ENCODE assay signal across 11 cellular contexts in the genomic region with DNA sequence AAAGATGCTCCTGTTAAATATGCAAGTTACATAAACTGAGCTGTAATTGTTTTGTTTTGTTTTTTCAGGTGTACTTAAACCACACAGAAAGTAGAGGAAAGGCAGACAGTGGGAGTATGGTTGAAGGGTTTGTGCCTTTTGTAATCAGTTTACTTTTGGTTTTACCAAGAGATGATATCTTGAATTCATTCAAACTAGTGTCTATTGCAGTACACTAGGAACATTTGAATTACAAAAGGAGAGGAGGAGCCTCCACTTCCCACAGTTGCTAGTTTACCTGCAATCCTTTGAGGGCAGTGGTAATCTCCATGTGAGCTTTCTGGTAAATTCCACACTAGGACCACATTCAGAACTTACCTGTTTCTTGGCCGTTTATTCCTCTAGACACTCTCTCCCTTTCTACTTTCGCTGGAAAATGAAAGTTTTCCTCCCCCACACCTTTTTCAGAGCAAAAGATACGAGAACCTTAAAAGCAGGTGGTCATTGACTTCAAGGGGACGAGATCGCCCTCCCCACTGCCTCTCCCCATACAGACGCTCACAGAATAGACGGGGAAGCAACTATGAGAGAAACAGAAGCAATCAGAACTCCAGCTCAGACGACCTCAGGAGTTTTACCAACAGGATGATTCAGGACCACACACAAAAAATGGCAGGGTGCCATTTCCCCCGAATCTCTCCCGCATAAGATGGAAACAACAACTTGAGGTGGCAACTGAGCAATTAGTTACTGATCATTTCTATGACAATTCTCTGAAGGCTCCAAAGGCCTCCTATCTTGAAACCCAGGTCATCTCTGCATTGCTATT. TPM values are rescaled to one million over a fixed set of nuclear protein-coding genes. Genes with fewer than 3 reads are reported as not detected.
A peak's percentile ranks its signal among the peaks of the same experiment; 100 is the strongest.
DNase-seq lines count a peak whose midpoint lies in the region; ATAC-seq and TF ChIP-seq lines count a peak whose summit lies in the region.
"Had no signal": no experiment of that assay in that cellular context is flagged by ENCODE, and none has a peak within 500 bp of the region (broad histone marks: within the 10 kb centered on the region; RNA-seq: fewer than 3 reads in every experiment).

No MANE protein-coding gene starts in this region.

- no peak for TF ChIP-seq POLR2A in IMR-90 (IDR thresholded peaks at IDR 0.05; ENCODE audit: low read depth, low read length)

- H3K4me3 ChIP-seq in IMR-90 (ENCODE audit: insufficient read depth, low read depth, low read length) (no peak overlapping the region), choroid plexus epithelial cell (ENCODE audit: low read depth, low read length) (no peak overlapping the region)

- no peaks in the 10 kb centered on the region for H3K36me3 Mint-ChIP-seq in nephron (ENCODE audit: low read depth)
- no peaks in the 10 kb centered on the region for H3K36me3 Mint-ChIP-seq in CD4-positive, alpha-beta T cell (ENCODE audit: low read depth)

- ATAC-seq in IMR-90 (ENCODE audit: low read depth) (no peak), GM19324 (IDR thresholded peaks at IDR 0.05; ENCODE audit: low FRiP score, unreplicated experiment) (no peak)
- no peak for ATAC-seq in CD4-positive, alpha-beta T cell (ENCODE audit: poor library complexity)

- no peak overlapping the region for H3K4ac ChIP-seq in IMR-90 (ENCODE audit: low read depth, low read length)

- no peak overlapping the region for H3K56ac ChIP-seq in IMR-90 (ENCODE audit: extremely low read depth, insufficient read depth, low read length)

- H3K4me3 Mint-ChIP-seq in nephron: peak overlapping the region; percentile 53 to 79 (median 74)
- no peak overlapping the region for H3K4me3 Mint-ChIP-seq in CD4-positive, alpha-beta T cell
- H3K4me3 Mint-ChIP-seq: neural crest cell had no signal

- no peak overlapping the region for H3K9ac ChIP-seq in IMR-90 (ENCODE audit: low read depth, low read length)

- no peak overlapping the region for H2AK9ac ChIP-seq in IMR-90 (replicated peaks; ENCODE audit: low read depth, low read length, poor library complexity)

- peak overlapping the region; percentile 50 for H3K4me2 ChIP-seq in IMR-90 (ENCODE audit: low read depth, low read length)

- POLR2A ChIA-PET in IMR-90 (lab: Charles Lee; ENCODE audit: unreplicated experiment): no interaction called here
- POLR2A ChIA-PET in CD4-positive, alpha-beta T cell (lab: Charles Lee): no interaction called here

- in situ Hi-C loops in IMR-90 (cut with MboI; ENCODE audit: low sequenced_read_pairs): no loop called here

- no peak overlapping the region for H2BK120ac ChIP-seq in IMR-90 (ENCODE audit: low read depth, low read length)

- H4K91ac ChIP-seq in IMR-90 (ENCODE audit: insufficient read depth, low read depth, low read length): no peak overlapping the region

- no peak overlapping the region for H2BK20ac ChIP-seq in IMR-90 (ENCODE audit: low read depth, low read length)

- no peaks in the 10 kb centered on the region for H3K9me3 ChIP-seq in IMR-90 (ENCODE audit: control insufficient read depth, insufficient read depth, low read length)
- no peaks in the 10 kb centered on the region for H3K9me3 ChIP-seq in CD4-positive, alpha-beta T cell (ENCODE audit: control insufficient read depth, low read length)

- H3K4me1 Mint-ChIP-seq in nephron: peaks cover 35% of the 10 kb centered on the region
- peaks cover 14% of the 10 kb centered on the region for H3K4me1 Mint-ChIP-seq in CD4-positive, alpha-beta T cell (ENCODE audit: low read depth)

- no CpG with 5 or more reads among the region's 10 CpGs for WGBS in IMR-90 (ENCODE audit: extremely low coverage in 2 of 2, insufficient read length in 1 of 2), 2 experiments

- H2BK5ac ChIP-seq in IMR-90 (ENCODE audit: low read depth, low read length, poor library complexity, severe bottlenecking): no peak overlapping the region

- H2BK15ac ChIP-seq in IMR-90 (ENCODE audit: low read depth, low read length): no peak overlapping the region

- BruUV-seq in IMR-90 (replicated peaks; lab: Mats Ljungman, UMichigan): no TSS peak

- no peak overlapping the region for H2AK5ac ChIP-seq in IMR-90 (ENCODE audit: low read depth, low read length)

- H3K27me3 ChIP-seq in IMR-90 (ENCODE audit: control insufficient read depth, insufficient read depth, low read length): no peaks in the 10 kb centered on the region; the same call in none of the 2 replicates
- H3K27me3 ChIP-seq in CD4-positive, alpha-beta T cell (ENCODE audit: control insufficient read depth, insufficient read depth, low read length): peaks cover 16% of the 10 kb centered on the region

- no peak overlapping the region for H4K8ac ChIP-seq in IMR-90 (ENCODE audit: low read depth in 2 of 2, low read length in 2 of 2)

- no peak overlapping the region for H2AFZ ChIP-seq in IMR-90 (replicated peaks; ENCODE audit: low read length, poor library complexity)

- CTCF ChIA-PET in IMR-90 (lab: Yijun Ruan, JAX): interaction anchor here (0.6 to 0.7 kb wide), 4 partner anchors 300 to 1595 kb away, joined by 3 to 4 read pairs (median 4); no protein-coding TSS in a partner anchor
- CTCF ChIA-PET in CD4-positive, alpha-beta T cell (lab: Charles Lee): no interaction called here

- TF ChIP-seq CTCF in IMR-90 (conservative IDR thresholded peaks at IDR 0.05; ENCODE audit: low read depth, low read length) (no peak), choroid plexus epithelial cell (conservative IDR thresholded peaks at IDR 0.05; ENCODE audit: low read depth, low read length) (no peak), nephron (IDR thresholded peaks at IDR 0.05; ENCODE audit: unreplicated experiment in 3 of 3) (no peak)
- TF ChIP-seq CTCF in CD4-positive, alpha-beta T cell (IDR thresholded peaks at IDR 0.05): no peak

- H3K27ac Mint-ChIP-seq in nephron: peak overlapping the region; percentile 39 to 80 (median 76)
- no peak overlapping the region for H3K27ac Mint-ChIP-seq in CD4-positive, alpha-beta T cell

- H4K5ac ChIP-seq in IMR-90 (ENCODE audit: low read depth, low read length): no peak overlapping the region

- no peaks in the 10 kb centered on the region for H3K9me3 Mint-ChIP-seq in nephron
- no peaks in the 10 kb centered on the region for H3K9me3 Mint-ChIP-seq in CD4-positive, alpha-beta T cell
- H3K9me3 Mint-ChIP-seq: neural crest cell had no signal

- dilution Hi-C loops in IMR-90 (cut with HindIII; ENCODE audit: low sequenced_read_pairs, unreplicated experiment): no loop called here

- H3K27me3 Mint-ChIP-seq in nephron (ENCODE audit: low read depth): peaks cover 60% of the 10 kb centered on the region
- H3K27me3 Mint-ChIP-seq in CD4-positive, alpha-beta T cell: peaks cover 43% of the 10 kb centered on the region

- no peak for TF ChIP-seq RAD21 in IMR-90 (IDR thresholded peaks at IDR 0.05; ENCODE audit: low read length)

- H4K20me1 ChIP-seq in IMR-90 (ENCODE audit: insufficient read depth, low read length): no peaks in the 10 kb centered on the region

- peaks cover 12% of the 10 kb centered on the region for H3K4me1 ChIP-seq in IMR-90 (ENCODE audit: control insufficient read depth, insufficient read depth, low read length)

- no peak overlapping the region for H3K18ac ChIP-seq in IMR-90 (ENCODE audit: low read depth, low read length)

- 0 out of 2 replicates have a peak, but pooled peaks cover 5% of the 10 kb centered on the region for H3K9me1 ChIP-seq in IMR-90 (ENCODE audit: insufficient read depth, low read length)

- no peaks in the 10 kb centered on the region for H3K36me3 ChIP-seq in IMR-90 (ENCODE audit: control insufficient read depth, insufficient read depth, low read length)

- H3K27ac ChIP-seq in IMR-90 (ENCODE audit: insufficient read depth, low read length): no peak overlapping the region
- H3K27ac ChIP-seq in CD4-positive, alpha-beta T cell (ENCODE audit: low read depth, low read length): no peak overlapping the region

- intact Hi-C loops in IMR-90 (cut with micrococcal nuclease): loop anchor here (5.0 kb wide), 1 partner anchor 304 kb away; no protein-coding TSS in a partner anchor
- intact Hi-C loops in CD4-positive, alpha-beta T cell (cut with DNase I, micrococcal nuclease): no loop called here

- H3K79me1 ChIP-seq in IMR-90 (ENCODE audit: low read depth in 1 of 2, low read length in 2 of 2): no peaks in the 10 kb centered on the region

- DNase-seq in ELR (ENCODE audit: low read depth) (peak; percentile 42), IMR-90 (peak; percentile 29), choroid plexus epithelial cell (ENCODE audit: low read depth) (peak; percentile 33), dermis blood vessel endothelial cell (no peak), NCI-H2107 (lab: John Stamatoyannopoulos, UW) (no peak)
- no peak for DNase-seq in CD4-positive, alpha-beta T cell
- DNase-seq: activated naive CD4-positive, alpha-beta T cell treated with Interleukin-2 at 50 U/mL for 16 hours; NCI-H2171 had no signal

- H3K14ac ChIP-seq in IMR-90 (replicated peaks; ENCODE audit: low read depth, low read length): no peak overlapping the region

- no peak overlapping the region for H3K23ac ChIP-seq in IMR-90 (ENCODE audit: low read depth, low read length)

TF ChIP-seq in IMR-90, 13 proteins besides CTCF, POLR2A, EP300 and RAD21 (continues in another document):
- no peak for TF ChIP-seq ELK1 (IDR thresholded peaks at IDR 0.05; ENCODE audit: borderline replicate concordance, low read depth, low read length)
- TF ChIP-seq CHD1 (IDR thresholded peaks at IDR 0.05; ENCODE audit: low read depth, low read length): no peak
- TF ChIP-seq CEBPB (IDR thresholded peaks at IDR 0.05; ENCODE audit: low read depth, low read length): no peak
- TF ChIP-seq BHLHE40 (IDR thresholded peaks at IDR 0.05; ENCODE audit: low read depth, low read length): no peak
- no peak for TF ChIP-seq MAFK (IDR thresholded peaks at IDR 0.05; ENCODE audit: low read depth, low read length)
- TF ChIP-seq RFX5 (IDR thresholded peaks at IDR 0.05; ENCODE audit: low read depth, low read length): no peak
- no peak for TF ChIP-seq RCOR1 (IDR thresholded peaks at IDR 0.05; ENCODE audit: insufficient replicate concordance, low read length)
- no peak for TF ChIP-seq MXI1 (IDR thresholded peaks at IDR 0.05; ENCODE audit: borderline replicate concordance, low read depth, low read length)
- no peak for TF ChIP-seq NFE2L2 (IDR thresholded peaks at IDR 0.05; ENCODE audit: low read depth, low read length)
- no peak for TF ChIP-seq SMC3 (IDR thresholded peaks at IDR 0.05; ENCODE audit: low read depth, low read length)

RNA-seq across cellular contexts. Expression of gene RBM47, which starts 3.3 kb away (rescaled TPM):
- total RNA-seq in IMR-90 (2012; rRNA removed) (0.83 and 1.1 TPM in 2 replicates), dermis blood vessel endothelial cell (1.0 and 4.6 TPM in 2 replicates)
- polyA plus RNA-seq in IMR-90 (2012; rRNA removed): 0.44 and 0.59 TPM in 2 replicates
- polyA plus RNA-seq in IMR-90 (2012; cell fraction: cytosol; rRNA removed): 1.1 and 1.6 TPM in 2 replicates
- 0.41 and 0.99 TPM in 2 replicates for polyA plus RNA-seq in IMR-90 (2012; cell fraction: nucleus; rRNA removed; ENCODE audit: low replicate concordance)
- total RNA-seq in CD4-positive, alpha-beta T cell: under 1 TPM; 0.27 to 0.92 TPM

Comparison
In these comparisons a context has a peak if more than half of its experiments do, and no peak if none do; other contexts are left out.
1. DNase-seq: peak in ELR (single experiment), IMR-90 (single experiment) and choroid plexus epithelial cell (single experiment); none in dermis blood vessel endothelial cell (single experiment), NCI-H2107 (single experiment) and CD4-positive, alpha-beta T cell (0 of 10).